In genomic region chr10:119652361-119652760, GRCh38 we compare ENCODE assay signal across 8 cellular contexts. TPM values are rescaled to one million over a fixed set of nuclear protein-coding genes. Genes with fewer than 3 reads are reported as not detected.
DNase-seq lines count a peak whose midpoint lies in the region; ATAC-seq and TF ChIP-seq lines count a peak whose summit lies in the region.

No MANE protein-coding gene starts in this region.

- H3K4me1 Mint-ChIP-seq in activated CD4-positive, alpha-beta T cell treated with anti-CD3 and anti-CD28 coated beads, Interleukin-2, amount 10 ng/mL, durations not matched to agents 7 days and 5 days = peaks cover 58% of the 10 kb centered on the region
- peaks cover 60% of the 10 kb centered on the region for H3K4me1 Mint-ChIP-seq in activated T-helper 2 cell treated with anti-CD3 and anti-CD28 coated beads, Interferon-gamma antibody, Interleukin-2, Interleukin-4, amounts not matched to agents 10 μg/mL and 5 μg/mL and 100 μg/mL, durations not matched to agents 14 hours and 24 hours and 36 hours (ENCODE audit: low read depth)

- POLR2A ChIA-PET in activated CD4-positive, alpha-beta T cell treated with anti-CD3 and anti-CD28 coated beads, Interleukin-2, amount 10 ng/mL, durations not matched to agents 7 days and 5 days (lab: Charles Lee) = no interaction called here

- H3K9me3 Mint-ChIP-seq in activated CD4-positive, alpha-beta T cell treated with anti-CD3 and anti-CD28 coated beads, Interleukin-2, amount 10 ng/mL, durations not matched to agents 7 days and 5 days = no peaks in the 10 kb centered on the region
- no peaks in the 10 kb centered on the region for H3K9me3 Mint-ChIP-seq in activated T-helper 2 cell treated with anti-CD3 and anti-CD28 coated beads, Interferon-gamma antibody, Interleukin-2, Interleukin-4, amounts not matched to agents 10 μg/mL and 5 μg/mL and 100 μg/mL, durations not matched to agents 14 hours and 24 hours and 36 hours

- TF ChIP-seq POLR2A in NB4 (IDR thresholded peaks at IDR 0.05; ENCODE audit: extremely low read depth, insufficient read length) (no peak), ovary (IDR thresholded peaks at IDR 0.05) (no peak)

- H3K27me3 ChIP-seq in ovary = no peaks in the 10 kb centered on the region

- CTCF ChIA-PET in activated CD4-positive, alpha-beta T cell treated with anti-CD3 and anti-CD28 coated beads, Interleukin-2, amount 10 ng/mL, durations not matched to agents 7 days and 5 days (lab: Charles Lee) = interaction anchor here (0.6 to 1.6 kb wide), 3 partner anchors 12 to 25 kb away, joined by 3 to 7 read pairs (median 3); no protein-coding TSS in a partner anchor

- TF ChIP-seq EP300 in ovary (IDR thresholded peaks at IDR 0.05) = no peak

- H3K9me3 ChIP-seq in ovary = no peaks in the 10 kb centered on the region

- WGBS in ovary, 3 donors = 0 to 2% (median 1%) methylated on average over 3 of the region's 3 CpGs

- peak overlapping the region; percentile 95 for H3K27ac Mint-ChIP-seq in activated CD4-positive, alpha-beta T cell treated with anti-CD3 and anti-CD28 coated beads, Interleukin-2, amount 10 ng/mL, durations not matched to agents 7 days and 5 days
- peak overlapping the region; percentile 84 for H3K27ac Mint-ChIP-seq in activated T-helper 2 cell treated with anti-CD3 and anti-CD28 coated beads, Interferon-gamma antibody, Interleukin-2, Interleukin-4, amounts not matched to agents 10 μg/mL and 5 μg/mL and 100 μg/mL, durations not matched to agents 14 hours and 24 hours and 36 hours

- H3K27ac ChIP-seq in ovary = peak overlapping the region; percentile 88 to 93

- peak overlapping the region; percentile 78 for H3K4me3 ChIP-seq in NB4 (ENCODE audit: low read depth, low read length)
- peak overlapping the region; percentile 80 for H3K4me3 ChIP-seq in ovary

- peak overlapping the region; percentile 86 for H3K4me3 Mint-ChIP-seq in activated CD4-positive, alpha-beta T cell treated with anti-CD3 and anti-CD28 coated beads, Interleukin-2, amount 10 ng/mL, durations not matched to agents 7 days and 5 days
- peak overlapping the region; percentile 84 for H3K4me3 Mint-ChIP-seq in activated T-helper 2 cell treated with anti-CD3 and anti-CD28 coated beads, Interferon-gamma antibody, Interleukin-2, Interleukin-4, amounts not matched to agents 10 μg/mL and 5 μg/mL and 100 μg/mL, durations not matched to agents 14 hours and 24 hours and 36 hours (ENCODE audit: low read depth)

- ATAC-seq in GM21825 (IDR thresholded peaks at IDR 0.05; ENCODE audit: unreplicated experiment) = no peak

- H3K4me1 ChIP-seq in ovary (ENCODE audit: insufficient read depth) = peaks cover 13% of the 10 kb centered on the region

- H3K36me3 Mint-ChIP-seq in activated CD4-positive, alpha-beta T cell treated with anti-CD3 and anti-CD28 coated beads, Interleukin-2, amount 10 ng/mL, durations not matched to agents 7 days and 5 days (ENCODE audit: low read depth) = peaks cover 9% of the 10 kb centered on the region
- peaks cover 37% of the 10 kb centered on the region for H3K36me3 Mint-ChIP-seq in activated T-helper 2 cell treated with anti-CD3 and anti-CD28 coated beads, Interferon-gamma antibody, Interleukin-2, Interleukin-4, amounts not matched to agents 10 μg/mL and 5 μg/mL and 100 μg/mL, durations not matched to agents 14 hours and 24 hours and 36 hours (ENCODE audit: low read depth)

- no peaks in the 10 kb centered on the region for H3K27me3 Mint-ChIP-seq in activated CD4-positive, alpha-beta T cell treated with anti-CD3 and anti-CD28 coated beads, Interleukin-2, amount 10 ng/mL, durations not matched to agents 7 days and 5 days
- H3K27me3 Mint-ChIP-seq in activated T-helper 2 cell treated with anti-CD3 and anti-CD28 coated beads, Interferon-gamma antibody, Interleukin-2, Interleukin-4, amounts not matched to agents 10 μg/mL and 5 μg/mL and 100 μg/mL, durations not matched to agents 14 hours and 24 hours and 36 hours (ENCODE audit: low read depth) = no peaks in the 10 kb centered on the region

- peak; percentile 50 for DNase-seq in activated CD4-positive, alpha-beta T cell treated with anti-CD3 and anti-CD28 coated beads, Interleukin-2, amount 10 ng/mL, durations not matched to agents 7 days and 5 days
- DNase-seq in activated CD4-positive, alpha-beta T cell treated with anti-CD3 and anti-CD28 coated beads, Interleukin-2, amount 50 U/mL, for 48 hours = no peak
- DNase-seq in NB4 (ENCODE audit: low read depth) = peak; percentile 77
- DNase-seq in activated T-helper 2 cell treated with anti-CD3 and anti-CD28 coated beads, Interferon-gamma antibody, Interleukin-2, Interleukin-4, amounts not matched to agents 10 μg/mL and 5 μg/mL and 100 μg/mL, durations not matched to agents 14 hours and 24 hours and 36 hours (ENCODE audit: low spot score) = no peak
- peak; percentile 67 for DNase-seq in foreskin melanocyte
- DNase-seq in ovary = no peak
- DNase-seq in globus pallidus (ENCODE audit: low spot score) = no peak

- no peaks in the 10 kb centered on the region for H3K36me3 ChIP-seq in ovary

- intact Hi-C loops in activated T-helper 2 cell treated with anti-CD3 and anti-CD28 coated beads, Interferon-gamma antibody, Interleukin-2, Interleukin-4, amounts not matched to agents 10 μg/mL and 5 μg/mL and 100 μg/mL, durations not matched to agents 14 hours and 24 hours and 36 hours (cut with micrococcal nuclease) = loop anchor here (1.0 to 5.0 kb wide), 2 partner anchors 346 to 475 kb away; partner anchors contain the start of gene PRDX3
- intact Hi-C loops in ovary (cut with DNase I) = loop anchor here in 2 of 4 donors (5.0 to 10.0 kb wide), 2 partner anchors 50 to 58 kb away; partner anchors contain the start of gene TIAL1 (in 1 of the 2)

- peak; percentile 47 for TF ChIP-seq CTCF in NB4 (IDR thresholded peaks at IDR 0.05; ENCODE audit: low read depth, low read length)
- peak in 1 of 3 donors; percentile 16 for TF ChIP-seq CTCF in ovary (IDR thresholded peaks at IDR 0.05)

RNA-seq across cellular contexts. Expression of gene BAG3, which starts 1.2 kb away (rescaled TPM):
- 10 to 100 TPM; 27.1 to 27.6 TPM for total RNA-seq in activated CD4-positive, alpha-beta T cell treated with anti-CD3 and anti-CD28 coated beads, Interleukin-2, amount 10 ng/mL, durations not matched to agents 7 days and 5 days
- 31.8 and 33.3 TPM in 2 replicates for total RNA-seq in activated T-helper 2 cell treated with anti-CD3 and anti-CD28 coated beads, Interferon-gamma antibody, Interleukin-2, Interleukin-4, amounts not matched to agents 10 μg/mL and 5 μg/mL and 100 μg/mL, durations not matched to agents 14 hours and 24 hours and 36 hours
- 10 to 100 TPM; 13.7 to 33.5 (median 29.6) TPM for total RNA-seq in ovary
- polyA plus RNA-seq in ovary = 10 to 100 TPM; 14.4 to 26.9 TPM

RNA-seq across cellular contexts. Expression of gene TIAL1, which starts 55.6 kb away (rescaled TPM):
- total RNA-seq in activated CD4-positive, alpha-beta T cell treated with anti-CD3 and anti-CD28 coated beads, Interleukin-2, amount 10 ng/mL, durations not matched to agents 7 days and 5 days = 100 to 1,000 TPM; 166 to 174 TPM
- 183 and 184 TPM in 2 replicates for total RNA-seq in activated T-helper 2 cell treated with anti-CD3 and anti-CD28 coated beads, Interferon-gamma antibody, Interleukin-2, Interleukin-4, amounts not matched to agents 10 μg/mL and 5 μg/mL and 100 μg/mL, durations not matched to agents 14 hours and 24 hours and 36 hours
- total RNA-seq in ovary = 100 to 1,000 TPM in 4 of 7 donors, 10 to 100 TPM in 3; 58.9 to 113 (median 110) TPM
- 10 to 100 TPM; 48.2 to 99.5 TPM for polyA plus RNA-seq in ovary

Comparison
In these comparisons a context has a peak if more than half of its experiments do, and no peak if none do; other contexts are left out.
1. DNase-seq: peak in activated CD4-positive, alpha-beta T cell treated with anti-CD3 and anti-CD28 coated beads, Interleukin-2, amount 10 ng/mL, durations not matched to agents 7 days and 5 days (single experiment), NB4 (single experiment) and foreskin melanocyte (single experiment); none in activated CD4-positive, alpha-beta T cell treated with anti-CD3 and anti-CD28 coated beads, Interleukin-2, amount 50 U/mL, for 48 hours (0 of 2), activated T-helper 2 cell treated with anti-CD3 and anti-CD28 coated beads, Interferon-gamma antibody, Interleukin-2, Interleukin-4, amounts not matched to agents 10 μg/mL and 5 μg/mL and 100 μg/mL, durations not matched to agents 14 hours and 24 hours and 36 hours (single experiment), ovary (0 of 5) and globus pallidus (single experiment).